In the genomic region with DNA sequence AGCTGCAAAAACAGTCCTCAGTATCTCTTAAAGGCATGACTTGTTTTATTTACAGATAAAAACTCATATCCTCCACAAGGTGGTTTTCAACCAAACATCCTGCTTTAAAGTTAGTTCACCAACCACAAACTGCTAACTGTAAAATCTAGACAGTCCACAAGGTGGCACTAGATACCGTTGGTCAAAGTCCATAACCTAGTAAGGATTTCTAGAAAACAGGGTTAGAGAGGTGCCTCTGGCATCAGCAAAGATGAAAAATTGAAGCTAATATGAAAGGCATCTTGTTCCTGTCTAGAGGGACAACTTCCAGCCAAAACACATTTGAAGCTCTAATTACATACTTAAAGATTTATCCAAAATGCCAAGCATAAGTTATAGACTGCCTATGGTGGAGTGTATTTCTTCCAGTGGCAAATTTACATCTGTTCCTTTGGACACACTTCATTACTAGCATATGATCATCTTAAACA, we compare ENCODE assay signal across 8 cellular contexts. TPM values are rescaled to one million over a fixed set of nuclear protein-coding genes. Genes with fewer than 3 reads are reported as not detected.
DNase-seq lines count a peak whose midpoint lies in the region; ATAC-seq, FAIRE-seq and TF ChIP-seq lines count a peak whose summit lies in the region.

No MANE protein-coding gene starts in this region.

- TF ChIP-seq POLR2A in H1 (IDR thresholded peaks at IDR 0.05; ENCODE audit: control extremely low read depth in 1 of 2, low read depth in 2 of 2, low read length in 2 of 2) (no peak), transverse colon (IDR thresholded peaks at IDR 0.05) (no peak)

- POLR2A ChIA-PET in WTC11 (lab: Charles Lee) (no interaction called here), H1 (lab: Charles Lee; ENCODE audit: partially characterized antibody) (no interaction called here)

- no peak overlapping the region for H3K9ac ChIP-seq in H1 (replicated peaks in 1 of 4; ENCODE audit: extremely low read depth in 1 of 4, low read depth in 3 of 4, low read length in 3 of 4)

- H3K4me3 ChIP-seq in H1 (ENCODE audit: extremely low read depth in 1 of 4, insufficient read depth in 2 of 4, low read depth in 3 of 4, low read length in 4 of 4) = no peak overlapping the region
- no peak overlapping the region for H3K4me3 ChIP-seq in mucosa of descending colon
- H3K4me3 ChIP-seq in transverse colon = no peak overlapping the region

- TF ChIP-seq RAD21 in H1 (IDR thresholded peaks at IDR 0.05 in 1 of 2, conservative IDR thresholded peaks at IDR 0.05 in 1 of 2; ENCODE audit: low read depth in 2 of 2, low read length in 2 of 2) = peak; percentile 92 to 93

- no peaks in the 10 kb centered on the region for H4K20me1 ChIP-seq in H1 (replicated peaks in 1 of 2; ENCODE audit: control insufficient read depth in 1 of 2, insufficient read depth in 2 of 2, low read length in 2 of 2)

- no peaks in the 10 kb centered on the region for H3K79me2 ChIP-seq in H1 (ENCODE audit: control insufficient read depth in 1 of 2, insufficient read depth in 2 of 2, low read length in 2 of 2)

- H2AK5ac ChIP-seq in H1 (ENCODE audit: low read depth, low read length) = no peak overlapping the region

- H4K5ac ChIP-seq in H1 (ENCODE audit: insufficient read length, low read depth, low read length) = no peak overlapping the region

- peaks cover 10 to 14% of the 10 kb centered on the region in 2 experiments; a peak in 3 of 4 replicates for H3K9me3 ChIP-seq in H1 (ENCODE audit: insufficient read depth in 2 of 2, low read depth in 1 of 2, low read length in 1 of 2)
- H3K9me3 ChIP-seq in mucosa of descending colon = no peaks in the 10 kb centered on the region
- no peaks in the 10 kb centered on the region for H3K9me3 ChIP-seq in transverse colon

- TF ChIP-seq EP300 in H1 (IDR thresholded peaks at IDR 0.05; ENCODE audit: borderline replicate concordance in 1 of 2, low read depth in 2 of 2, low read length in 2 of 2) = no peak
- no peak for TF ChIP-seq EP300 in transverse colon (IDR thresholded peaks at IDR 0.05; ENCODE audit: low read depth)

- peak; percentile 74 for ATAC-seq in GM19395 (IDR thresholded peaks at IDR 0.05; ENCODE audit: unreplicated experiment)
- ATAC-seq in HG03439 (IDR thresholded peaks at IDR 0.05; ENCODE audit: unreplicated experiment) = peak; percentile 71
- peak; percentile 85 for ATAC-seq in WTC11
- ATAC-seq in mucosa of descending colon = peak; percentile 93

- H3K4me1 ChIP-seq in H1 (replicated peaks in 1 of 4; ENCODE audit: control insufficient read depth in 3 of 4, insufficient read depth in 4 of 4, low read length in 3 of 4) (no peaks in the 10 kb centered on the region), mucosa of descending colon (ENCODE audit: low read depth) (no peaks in the 10 kb centered on the region), transverse colon (peaks cover 0 to 10% (median 0%) of the 10 kb centered on the region in 4 donors)

- intact Hi-C loops in mucosa of descending colon (cut with DNase I, micrococcal nuclease) = loop anchor here (5.0 kb wide), 1 partner anchor 302 kb away; no protein-coding TSS in a partner anchor
- intact Hi-C loops in transverse colon (cut with DNase I; ENCODE audit: low total_unique reads) = loop anchor here (5.0 kb wide), 1 partner anchor 547 kb away; a partner anchor contains a TSS

- H3K4ac ChIP-seq in H1 (replicated peaks; ENCODE audit: insufficient read length, low read depth, low read length) = no peak overlapping the region

- 0% methylated on average over 1 of the region's 1 CpG; no CpG with 5 or more reads in 1 of the 2 experiments for WGBS in H1 (ENCODE audit: extremely low coverage in 1 of 2, insufficient coverage in 1 of 2, insufficient read length in 1 of 2, insufficient replicate concordance in 2 of 2, low coverage in 1 of 2, low lambda C conversion rate in 2 of 2, missing lambda C conversion rate in 1 of 2), 2 experiments
- 0% methylated on average over 1 of the region's 1 CpG; no CpG with 5 or more reads in 1 of the 2 donors for WGBS in transverse colon (ENCODE audit: low coverage in 1 of 2), 2 donors

- H3K18ac ChIP-seq in H1 (ENCODE audit: extremely low read depth, low read length) = no peak overlapping the region

- peaks cover 31% of the 10 kb centered on the region for H3K36me3 Mint-ChIP-seq in WTC11

- CTCF ChIA-PET in WTC11 (lab: Charles Lee) = interaction anchor here (0.5 to 1.7 kb wide), 8 partner anchors 81 to 331 kb away, joined by 3 to 17 read pairs (median 4); no protein-coding TSS in a partner anchor
- CTCF ChIA-PET in H1 (lab: Charles Lee; ENCODE audit: partially characterized antibody) = interaction anchor here (0.6 to 2.8 kb wide), 29 partner anchors 9 to 581 kb away, joined by 3 to 27 read pairs (median 3); no protein-coding TSS in a partner anchor

- no peak overlapping the region for H3K4me2 ChIP-seq in H1 (ENCODE audit: insufficient read depth in 1 of 2, low read depth in 2 of 2, low read length in 2 of 2)

- no peaks in the 10 kb centered on the region for H3K79me1 ChIP-seq in H1 (ENCODE audit: low read depth, low read length)

- H2BK120ac ChIP-seq in H1 (replicated peaks; ENCODE audit: low read depth, low read length) = no peak overlapping the region

- H4K8ac ChIP-seq in H1 (ENCODE audit: extremely low read depth, insufficient read depth, low read length) = no peak overlapping the region

- DNase-seq in DMS 273 treated with DMSO at 0.1 percent for 48 hours (lab: John Stamatoyannopoulos, UW) (peak; percentile 45), NCI-H226 (peak; percentile 23), WTC11 (ENCODE audit: low spot score) (peak; percentile 23), H1 (ENCODE audit: low read depth in 1 of 2, low spot score in 2 of 2) (peak; percentile 23 to 55), mucosa of descending colon (peak in 1 of 3 donors; percentile 84), transverse colon (peak; percentile 41)

- in situ Hi-C loops in transverse colon (cut with MboI; ENCODE audit: low pct_ligation_motif_present in 1 of 4, low pct_unique_long_range_greater_than_20kb in 1 of 4, low sequenced_read_pairs in 3 of 4) = loop anchor here (5.0 to 25.0 kb wide), 5 partner anchors 97 to 547 kb away; a partner anchor contains a TSS

- H3K23ac ChIP-seq in H1 (ENCODE audit: insufficient read length) = no peak overlapping the region

- H2BK20ac ChIP-seq in H1 (ENCODE audit: low read length) = no peak overlapping the region

- no peaks in the 10 kb centered on the region for H3K27me3 ChIP-seq in H1 (replicated peaks in 1 of 4; ENCODE audit: control insufficient read depth in 3 of 4, extremely low read depth in 1 of 4, insufficient read depth in 3 of 4, low read length in 3 of 4)
- H3K27me3 ChIP-seq in transverse colon = no peaks in the 10 kb centered on the region

- no peaks in the 10 kb centered on the region for H3K23me2 ChIP-seq in H1 (ENCODE audit: low read depth, low read length)

- H3K27ac Mint-ChIP-seq in WTC11 = no peak overlapping the region

- no peaks in the 10 kb centered on the region for H3K27me3 Mint-ChIP-seq in WTC11 (ENCODE audit: low read depth)

- H3K27ac ChIP-seq in H1 (ENCODE audit: low read depth, low read length) (no peak overlapping the region), transverse colon (no peak overlapping the region)

- no peak overlapping the region for H4K91ac ChIP-seq in H1 (replicated peaks; ENCODE audit: insufficient read length, low read length)

- H2AFZ ChIP-seq in H1 (ENCODE audit: low read length) = no peak overlapping the region

- peak; percentile 96 for FAIRE-seq in H1 (lab: Jason Lieb, UNC)

- H2BK12ac ChIP-seq in H1 (ENCODE audit: low read depth, low read length) = no peak overlapping the region

- TF ChIP-seq CTCF in WTC11 (IDR thresholded peaks at IDR 0.05) (peak; percentile 72), H1 (IDR thresholded peaks at IDR 0.05; ENCODE audit: control extremely low read depth in 1 of 3, insufficient read depth in 1 of 3, low read depth in 1 of 3, low read length in 3 of 3) (peak in 2 of 3 experiments; percentile 77 to 90; a peak in 3 of 4 replicates), mucosa of descending colon (IDR thresholded peaks at IDR 0.05) (peak; percentile 68), transverse colon (IDR thresholded peaks at IDR 0.05) (peak; percentile 76 to 92 (median 86))

- H3K14ac ChIP-seq in H1 (ENCODE audit: insufficient read length) = no peak overlapping the region

- H3K56ac ChIP-seq in H1 (replicated peaks; ENCODE audit: insufficient read length, low read depth, low read length) = no peak overlapping the region

- no peak overlapping the region for H2BK15ac ChIP-seq in H1 (ENCODE audit: low read length)

- no peak overlapping the region for H3K4me3 Mint-ChIP-seq in WTC11

- peaks cover 29% of the 10 kb centered on the region for H3K9me3 Mint-ChIP-seq in WTC11

- H3K36me3 ChIP-seq in H1 (ENCODE audit: control insufficient read depth in 2 of 4, insufficient read depth in 4 of 4, low read length in 3 of 4) (no peaks in the 10 kb centered on the region; a peak in 1 of 8 replicates), mucosa of descending colon (ENCODE audit: low read depth) (no peaks in the 10 kb centered on the region), transverse colon (no peaks in the 10 kb centered on the region)

- no peak overlapping the region for H2BK5ac ChIP-seq in H1 (ENCODE audit: low read depth, low read length)

- H3K4me1 Mint-ChIP-seq in WTC11 = no peaks in the 10 kb centered on the region

TF ChIP-seq in WTC11, 78 proteins besides CTCF, POLR2A, EP300 and RAD21 (continues in another document):
- TF ChIP-seq ZBTB21 (CRISPR knock-in tag; IDR thresholded peaks at IDR 0.05; ENCODE audit: borderline replicate concordance) = no peak

TF ChIP-seq in H1, 55 proteins besides CTCF, POLR2A, EP300 and RAD21 (continues in another document):
- TF ChIP-seq SP2 (IDR thresholded peaks at IDR 0.05; ENCODE audit: low read length) = no peak
- no peak for TF ChIP-seq BCL11A (IDR thresholded peaks at IDR 0.05; ENCODE audit: low read depth in 2 of 2, low read length in 2 of 2)
- no peak for TF ChIP-seq YY1 (IDR thresholded peaks at IDR 0.05; ENCODE audit: low read depth, low read length)
- TF ChIP-seq TAF7 (optimal IDR thresholded peaks at IDR 0.05; ENCODE audit: borderline replicate concordance, low read depth, low read length) = no peak
- TF ChIP-seq FOSL1 (IDR thresholded peaks at IDR 0.05; ENCODE audit: insufficient read depth, low read depth, low read length) = no peak
- no peak for TF ChIP-seq BACH1 (IDR thresholded peaks at IDR 0.05; ENCODE audit: low read length)

RNA-seq across cellular contexts. Expression of a gene that starts 56.0 kb away (rescaled TPM):
- total RNA-seq in WTC11 (2021) (19.8 to 24.1 TPM (median 20.1 TPM) in 3 replicates), mucosa of descending colon (10 to 100 TPM in 1 of 3 donors, 1 to 10 TPM in 2; 9.3 to 22.2 (median 9.5) TPM), transverse colon (10 to 100 TPM in 2 of 4 donors, 1 to 10 TPM in 2; 6.4 to 11.7 (median 9.7) TPM)
- total RNA-seq in H1 (2021; fragmentation: NEBNext Ultra II Directional; extraction: Animal tissue kit (Norgen Biotek cat#: 25700)) = 9.2 and 10.4 TPM in 2 replicates
- 4.1 and 5.0 TPM in 2 replicates for polyA plus RNA-seq in H1 (2011; rRNA removed)
- 4.0 TPM for polyA plus RNA-seq in H1 (2011; cell fraction: cytosol; rRNA removed)
- 5.5 TPM for polyA plus RNA-seq in H1 (2011; cell fraction: nucleus; rRNA removed)
- 4.1 to 6.8 TPM (median 5.6 TPM) in 4 replicates for polyA plus RNA-seq in H1 (2012, experiment 1 of 2)
- 0.63 TPM for polyA plus RNA-seq in H1 (2012, experiment 2 of 2)
- polyA plus RNA-seq in H1 (2013, experiment 1 of 2) = 6.4 TPM
- polyA plus RNA-seq in H1 (2013, experiment 2 of 2) = 6.7 TPM
- 28.7 and 35.5 TPM in 2 replicates for polyA minus RNA-seq in H1 (2011; rRNA and poly(A)+ RNA removed)
- polyA minus RNA-seq in H1 (2011; cell fraction: cytosol; rRNA and poly(A)+ RNA removed) = 16.4 TPM
- 21.1 TPM for polyA minus RNA-seq in H1 (2011; cell fraction: nucleus; rRNA and poly(A)+ RNA removed)
